27 cellular contexts compared by ENCODE assay signal in the genomic region with DNA sequence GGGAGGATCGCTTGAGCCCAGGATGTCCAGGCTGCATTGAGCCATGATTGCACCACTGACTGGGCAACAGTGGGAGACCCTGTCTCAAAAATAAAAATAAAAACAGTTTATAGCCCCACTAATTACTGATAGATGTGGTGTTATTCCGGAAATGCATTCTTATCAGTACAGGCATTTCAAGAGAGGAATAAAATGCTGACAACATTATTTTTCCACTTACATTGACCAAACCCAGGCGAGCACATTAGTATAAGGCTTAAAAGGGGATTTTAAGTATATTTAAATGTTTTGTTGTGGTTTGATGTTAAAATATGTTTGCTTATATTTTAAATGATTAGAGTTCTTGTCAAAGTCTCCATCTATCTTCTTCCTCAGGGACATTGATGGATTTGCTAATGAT.
"Had no signal": no experiment of that assay in that cellular context is flagged by ENCODE, and none has a peak within 500 bp of the region (broad histone marks: within the 10 kb centered on the region; RNA-seq: fewer than 3 reads in every experiment).

No MANE protein-coding gene starts in this region.

- FAIRE-seq: colon, endothelial cell of umbilical vein, frontal cortex had no signal

- H3K27me3 ChIP-seq: colonic mucosa, dorsolateral prefrontal cortex, esophagus muscularis mucosa, esophagus squamous epithelium, foreskin keratinocyte, gastrocnemius medialis, gastroesophageal sphincter, heart left ventricle, heart right ventricle had no signal

- H3K9me3 ChIP-seq: colonic mucosa, esophagus muscularis mucosa, esophagus squamous epithelium, gastrocnemius medialis, gastroesophageal sphincter, heart left ventricle, heart right ventricle had no signal

- DNase-seq: colonic mucosa; cortex of kidney; dermis blood vessel endothelial cell; dorsolateral prefrontal cortex; effector CD4-positive, alpha-beta T cell; effector CD8-positive, alpha-beta T cell; effector memory CD4-positive, alpha-beta T cell; effector memory CD8-positive, alpha-beta T cell; endodermal cell; erythroblast; esophagus squamous epithelium; foreskin fibroblast; foreskin keratinocyte; foreskin melanocyte; gastrocnemius medialis; glutamatergic neuron; head of caudate nucleus; heart left ventricle; heart right ventricle had no signal

- H3K36me3 ChIP-seq: colonic mucosa, gastrocnemius medialis had no signal

- H3K4me3 ChIP-seq: colonic mucosa, coronary artery, dorsolateral prefrontal cortex, esophagus muscularis mucosa, esophagus squamous epithelium, gastrocnemius medialis, gastroesophageal sphincter, heart left ventricle, heart right ventricle had no signal

- H3K27ac ChIP-seq: colonic mucosa, coronary artery, dorsolateral prefrontal cortex, epithelial cell of prostate, esophagus muscularis mucosa, esophagus squamous epithelium, foreskin keratinocyte, gastrocnemius medialis, gastroesophageal sphincter, heart left ventricle, heart right ventricle had no signal

- H3K4me1 ChIP-seq: colonic mucosa, esophagus squamous epithelium, foreskin keratinocyte, gastrocnemius medialis, gastroesophageal sphincter, heart left ventricle, heart right ventricle had no signal

- ATAC-seq: effector memory CD8-positive, alpha-beta T cell; esophagus mucosa; foreskin keratinocyte; gastrocnemius medialis; gastroesophageal sphincter; heart left ventricle; heart right ventricle had no signal
